1 cellular context compared by ENCODE assay signal in the genomic region with DNA sequence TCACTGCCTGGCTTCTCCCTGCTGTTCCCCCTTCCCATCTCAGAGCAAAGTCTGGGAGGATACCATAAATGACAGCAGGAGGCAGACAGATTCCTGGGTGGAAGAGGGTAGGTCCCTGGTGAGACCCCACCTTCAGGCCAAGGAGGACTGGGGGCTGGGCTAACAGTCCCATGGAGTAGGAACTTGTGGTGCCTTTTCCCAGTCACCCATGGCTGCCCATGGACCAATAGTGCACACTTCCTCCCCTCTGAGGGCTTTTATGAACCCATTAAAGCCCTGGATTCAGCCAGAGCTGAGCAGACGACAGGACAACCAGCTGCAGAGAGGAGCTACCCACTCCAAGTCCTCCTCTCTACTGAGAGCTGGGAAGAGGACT.
TF ChIP-seq lines count a peak whose summit lies in the region.

No MANE protein-coding gene starts in this region.

TF ChIP-seq in WTC11, 78 proteins besides CTCF, POLR2A, EP300 and RAD21 (continued from another document):
- TF ChIP-seq RORB (CRISPR knock-in tag; IDR thresholded peaks at IDR 0.05): no peak
TF ChIP-seq in WTC11: peak in this region for 0.
